ENCODE assay signal across 10 cellular contexts in the genomic region with DNA sequence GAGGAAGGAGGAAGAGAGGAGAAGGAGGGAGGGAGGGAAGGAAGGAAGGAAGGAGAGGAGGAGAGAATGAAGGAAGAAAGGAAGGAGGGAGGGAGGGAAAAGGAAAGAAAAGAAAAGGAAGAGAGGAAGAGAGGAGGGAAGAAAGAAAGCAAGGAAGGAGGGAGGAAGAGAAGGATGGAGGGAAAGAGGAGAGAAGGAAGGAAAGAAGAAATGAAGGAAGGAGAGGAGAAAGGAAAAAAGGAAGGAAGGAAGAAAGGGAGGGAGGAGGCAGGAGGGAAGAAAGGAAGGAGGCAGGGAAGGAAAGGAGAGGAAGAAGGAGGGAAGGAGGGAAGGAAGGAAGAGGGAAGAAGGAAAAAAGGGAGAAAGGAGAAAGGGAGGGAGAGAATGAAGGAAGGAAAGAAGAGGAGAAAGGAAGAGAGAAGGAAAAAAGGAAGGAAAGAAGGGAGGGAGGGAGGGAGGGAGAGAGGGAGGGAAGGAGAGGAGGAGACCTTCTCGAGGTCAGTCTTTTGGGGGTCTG. TPM values are rescaled to one million over a fixed set of nuclear protein-coding genes. Genes with fewer than 3 reads are reported as not detected.
"Had no signal": no experiment of that assay in that cellular context is flagged by ENCODE, and none has a peak within 500 bp of the region (broad histone marks: within the 10 kb centered on the region; RNA-seq: fewer than 3 reads in every experiment).

No MANE protein-coding gene starts in this region.

- H3K27ac ChIP-seq: GM23248 had no signal

- H3K9ac ChIP-seq: GM23248 had no signal

- H3K9me3 ChIP-seq: HAP-1 had no signal

- FAIRE-seq: HTR-8/SVneo had no signal

- H3K4me1 ChIP-seq: HAP-1 had no signal

- H3K4me3 ChIP-seq: GM23248, HAP-1 had no signal

- DNase-seq: GM23248, GOT3, H7, KG1 had no signal

- H2AFZ ChIP-seq: GM23248 had no signal

- ATAC-seq: HCT116 had no signal

- H3K36me3 ChIP-seq: HAP-1 had no signal

RNA-seq across cellular contexts. Expression of gene CASP14, which starts 13.4 kb away (rescaled TPM):
- total RNA-seq: GM23248, H4, H7, HT-29 had no signal
- polyA plus RNA-seq: GM23248, IgD-negative memory B cell had no signal

RNA-seq across cellular contexts. Expression of gene OR1I1, which starts 46.2 kb away (rescaled TPM):
- total RNA-seq: GM23248, H4, H7, HT-29 had no signal
- polyA plus RNA-seq: GM23248, IgD-negative memory B cell had no signal

RNA-seq across cellular contexts. Expression of gene SLC1A6, which starts 56.2 kb away (rescaled TPM):
- total RNA-seq: GM23248, HT-29 had no signal
- polyA plus RNA-seq: GM23248, IgD-negative memory B cell had no signal
